ENCODE assay signal across 11 cellular contexts in the genomic region with DNA sequence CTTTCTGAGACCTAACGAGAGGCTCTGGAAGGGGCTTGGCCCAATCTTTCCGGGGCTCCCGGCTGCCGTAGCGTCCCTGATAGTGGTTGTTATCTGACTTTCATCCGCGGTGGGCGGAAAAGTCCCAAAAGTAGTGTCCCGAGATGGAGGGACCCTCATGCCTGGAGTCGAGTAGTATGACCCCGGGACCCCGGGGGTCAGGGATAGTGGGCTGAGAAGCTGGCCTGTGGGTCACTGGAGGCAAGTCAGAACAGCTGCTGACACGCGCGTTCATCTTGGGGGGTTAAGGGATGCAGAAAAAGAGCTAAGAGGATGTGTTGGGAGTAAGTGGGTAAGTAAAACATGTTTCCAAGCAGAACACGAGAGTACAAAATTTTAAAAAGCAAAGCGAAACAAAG.
DNase-seq lines count a peak whose midpoint lies in the region; ATAC-seq and TF ChIP-seq lines count a peak whose summit lies in the region.
"Had no signal": no experiment of that assay in that cellular context is flagged by ENCODE, and none has a peak within 500 bp of the region (broad histone marks: within the 10 kb centered on the region; RNA-seq: fewer than 3 reads in every experiment).

No MANE protein-coding gene starts in this region.

- ATAC-seq in heart left ventricle (no peak), natural killer cell (no peak), upper lobe of right lung (no peak), HG03469 (IDR thresholded peaks at IDR 0.05; ENCODE audit: unreplicated experiment) (no peak), HG02678 (IDR thresholded peaks at IDR 0.05; ENCODE audit: unreplicated experiment) (no peak)
- ATAC-seq: pancreas had no signal

- H3K9me3 Mint-ChIP-seq in natural killer cell = no peaks in the 10 kb centered on the region

- no peaks in the 10 kb centered on the region for H3K36me3 ChIP-seq in heart left ventricle
- H3K36me3 ChIP-seq in right atrium auricular region = no peaks in the 10 kb centered on the region
- H3K36me3 ChIP-seq in upper lobe of right lung = no peaks in the 10 kb centered on the region
- H3K36me3 ChIP-seq: pancreas had no signal

- 7 to 21% (median 15%) methylated on average over 17 of the region's 17 CpGs for WGBS in heart left ventricle, 4 donors

- TF ChIP-seq POLR2A in heart left ventricle (IDR thresholded peaks at IDR 0.05) = no peak

- DNase-seq in heart left ventricle = no peak
- no peak for DNase-seq in right atrium auricular region (ENCODE audit: low spot score)
- peak in 2 of 10 donors; percentile 13 to 53 for DNase-seq in dorsolateral prefrontal cortex
- no peak for DNase-seq in natural killer cell
- no peak for DNase-seq in upper lobe of right lung
- DNase-seq in GM13977 (ENCODE audit: low spot score) = no peak
- DNase-seq: NCI-H345 had no signal

- no peak for TF ChIP-seq CTCF in heart left ventricle (IDR thresholded peaks at IDR 0.05)
- no peak for TF ChIP-seq CTCF in right atrium auricular region (IDR thresholded peaks at IDR 0.05)
- no peak for TF ChIP-seq CTCF in dorsolateral prefrontal cortex (IDR thresholded peaks at IDR 0.05 in 54 of 56, conservative IDR thresholded peaks at IDR 0.05 in 2 of 56; ENCODE audit: low read depth in 1 of 56, partially characterized antibody in 56 of 56)
- TF ChIP-seq CTCF in natural killer cell (IDR thresholded peaks at IDR 0.05) = no peak
- TF ChIP-seq CTCF in upper lobe of right lung (IDR thresholded peaks at IDR 0.05) = no peak
- no peak for TF ChIP-seq CTCF in GM13977 (IDR thresholded peaks at IDR 0.05; ENCODE audit: extremely low read depth, insufficient read depth, missing control alignments)

- peak overlapping the region in 7 of 12 donors; percentile 3 to 31 (median 21) for H3K4me3 ChIP-seq in heart left ventricle
- peak overlapping the region in 1 of 2 donors; percentile 17 for H3K4me3 ChIP-seq in right atrium auricular region
- H3K4me3 ChIP-seq in dorsolateral prefrontal cortex = peak overlapping the region; percentile 6 to 81 (median 64)
- H3K4me3 ChIP-seq in upper lobe of right lung = peak overlapping the region; percentile 27
- H3K4me3 ChIP-seq: pancreas had no signal

- H3K27ac ChIP-seq in heart left ventricle (no peak overlapping the region), right atrium auricular region (no peak overlapping the region), dorsolateral prefrontal cortex (peak overlapping the region; percentile 83 to 100 (median 96)), upper lobe of right lung (peak overlapping the region; percentile 66)
- H3K27ac ChIP-seq: pancreas, VCaP had no signal

- H3K4me3 Mint-ChIP-seq in natural killer cell = peak overlapping the region; percentile 62

- peak overlapping the region in 1 of 2 donors; percentile 50 for H3K27ac Mint-ChIP-seq in natural killer cell

- peaks cover 30 to 31% of the 10 kb centered on the region in 2 donors for H3K27me3 Mint-ChIP-seq in natural killer cell (ENCODE audit: low read depth in 2 of 2)

- intact Hi-C loops in heart left ventricle (cut with DNase I) (loop anchor here in 7 of 10 donors (5.0 to 10.0 kb wide), 4 partner anchors 358 to 527 kb away; no protein-coding TSS in a partner anchor), dorsolateral prefrontal cortex (cut with DNase I) (loop anchor here (2.0 to 10.0 kb wide), 3 partner anchors 46 to 730 kb away; a partner anchor contains a TSS), natural killer cell (cut with micrococcal nuclease) (loop anchor here (10.0 kb wide), 1 partner anchor 730 kb away; a partner anchor contains a TSS), upper lobe of right lung (cut with DNase I) (no loop called here)

- H3K36me3 Mint-ChIP-seq in natural killer cell = no peaks in the 10 kb centered on the region

- in situ Hi-C loops in GM13977 (cut with MboI; ENCODE audit: low pct_unique_long_range_greater_than_20kb, low sequenced_read_pairs, unreplicated experiment) = loop anchor here (10.0 kb wide), 1 partner anchor 530 kb away; no protein-coding TSS in a partner anchor

- H3K27me3 ChIP-seq in heart left ventricle = peaks cover 9 to 82% (median 53%) of the 10 kb centered on the region in 9 donors
- H3K27me3 ChIP-seq in right atrium auricular region = peaks cover 4 to 19% of the 10 kb centered on the region in 2 donors
- no peaks in the 10 kb centered on the region for H3K27me3 ChIP-seq in dorsolateral prefrontal cortex
- peaks cover 16% of the 10 kb centered on the region for H3K27me3 ChIP-seq in upper lobe of right lung

- peaks cover 0 to 46% (median 24%) of the 10 kb centered on the region in 12 donors for H3K4me1 ChIP-seq in heart left ventricle
- H3K4me1 ChIP-seq in right atrium auricular region = peaks cover 0 to 50% of the 10 kb centered on the region in 2 donors
- H3K4me1 ChIP-seq in upper lobe of right lung = peaks cover 23% of the 10 kb centered on the region

- peaks cover 15 to 19% of the 10 kb centered on the region in 2 donors for H3K4me1 Mint-ChIP-seq in natural killer cell

- H3K9me3 ChIP-seq in heart left ventricle (peaks cover 0 to 2% (median 0%) of the 10 kb centered on the region in 12 donors), right atrium auricular region (no peaks in the 10 kb centered on the region), upper lobe of right lung (no peaks in the 10 kb centered on the region)
- H3K9me3 ChIP-seq: pancreas had no signal

Comparison
In these comparisons a context has a peak if more than half of its experiments do, and no peak if none do; other contexts are left out.
1. H3K27ac ChIP-seq: peak in dorsolateral prefrontal cortex (59 of 59) and upper lobe of right lung (single experiment); none in heart left ventricle (0 of 12) and right atrium auricular region (0 of 2).